8 cellular contexts compared by ENCODE assay signal in the genomic region with DNA sequence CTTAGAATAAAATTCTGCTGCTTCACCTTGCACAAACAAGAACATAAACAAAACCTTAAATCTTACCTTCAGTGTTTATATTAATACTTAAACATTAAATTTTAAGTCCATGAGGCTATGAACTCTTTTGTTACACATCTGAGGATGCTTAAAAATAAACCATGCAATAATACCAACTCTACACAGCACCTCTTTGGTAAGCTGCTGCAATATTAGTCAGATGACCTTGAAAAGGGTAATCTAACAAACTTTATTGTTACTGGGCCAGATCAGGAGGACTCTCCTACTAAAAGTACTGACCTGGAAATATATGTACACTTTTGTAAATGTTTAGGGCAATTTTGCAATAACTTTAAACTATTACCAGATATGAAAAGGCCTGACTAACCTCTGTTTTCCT. TPM values are rescaled to one million over a fixed set of nuclear protein-coding genes. Genes with fewer than 3 reads are reported as not detected.
A peak's percentile ranks its signal among the peaks of the same experiment; 100 is the strongest.
DNase-seq lines count a peak whose midpoint lies in the region; ATAC-seq, FAIRE-seq and TF ChIP-seq lines count a peak whose summit lies in the region.

No MANE protein-coding gene starts in this region.

- H3K9me3 Mint-ChIP-seq in Calu3 (ENCODE audit: low read depth, unreplicated experiment), result no peaks in the 10 kb centered on the region

- H3K4me1 ChIP-seq in pancreas, result peaks cover 6 to 9% (median 6%) of the 10 kb centered on the region in 3 donors

- no peaks in the 10 kb centered on the region for H3K27me3 ChIP-seq in pancreas

- no TSS peak for BruUV-seq in Calu3 (replicated peaks; lab: Mats Ljungman, UMichigan)

- H3K4me3 Mint-ChIP-seq in Calu3 (ENCODE audit: low read depth, unreplicated experiment), result peak overlapping the region; percentile 100

- peak overlapping the region; percentile 99 for H3K27ac Mint-ChIP-seq in Calu3 (ENCODE audit: unreplicated experiment)

- peaks cover 9% of the 10 kb centered on the region for H3K36me3 Mint-ChIP-seq in Calu3 (ENCODE audit: insufficient read depth, unreplicated experiment)

- TF ChIP-seq CTCF in Calu3 (IDR thresholded peaks at IDR 0.05; ENCODE audit: unreplicated experiment) (no peak), epithelial cell of proximal tubule (conservative IDR thresholded peaks at IDR 0.05; ENCODE audit: low read depth, low read length) (no peak), pancreas (IDR thresholded peaks at IDR 0.05) (no peak), GM20000 (IDR thresholded peaks at IDR 0.05; ENCODE audit: extremely low read depth, missing control alignments) (no peak)

- FAIRE-seq in pancreas (lab: Jason Lieb, UNC) (no peak), urothelium cell line (lab: Jason Lieb, UNC) (no peak)

- H3K27me3 Mint-ChIP-seq in Calu3 (ENCODE audit: unreplicated experiment), result no peaks in the 10 kb centered on the region

- no peaks in the 10 kb centered on the region for H3K4me1 Mint-ChIP-seq in Calu3 (ENCODE audit: low read depth, unreplicated experiment)

- CTCF ChIA-PET in Calu3 (lab: Charles Lee), result no interaction called here

- intact Hi-C loops in Calu3 (cut with micrococcal nuclease; ENCODE audit: unreplicated experiment), result no loop called here
- intact Hi-C loops in pancreas (cut with DNase I), result no loop called here

- H3K9me3 ChIP-seq in pancreas, result no peaks in the 10 kb centered on the region

- no peak overlapping the region for H3K27ac ChIP-seq in pancreas

- DNase-seq in Calu3, result no peak
- peak; percentile 25 for DNase-seq in RKO (ENCODE audit: low spot score)
- no peak for DNase-seq in epithelial cell of proximal tubule (ENCODE audit: low read depth)
- no peak for DNase-seq in pancreas
- DNase-seq in left lobe of liver (ENCODE audit: low spot score), result no peak
- DNase-seq in GM20000 (ENCODE audit: low spot score), result no peak
- DNase-seq in urothelium cell line (ENCODE audit: low spot score), result no peak
- DNase-seq in GM19240 (ENCODE audit: insufficient read length, low spot score), result no peak

- peak in 1 of 4 donors; percentile 19 for ATAC-seq in pancreas
- ATAC-seq in left lobe of liver, result no peak

- H3K36me3 ChIP-seq in pancreas, result peaks cover 0 to 6% (median 0%) of the 10 kb centered on the region in 3 donors

- H3K4me3 ChIP-seq in epithelial cell of proximal tubule (ENCODE audit: low read depth, low read length), result peak overlapping the region; percentile 99
- H3K4me3 ChIP-seq in pancreas, result peak overlapping the region; percentile 62 to 97 (median 78)

RNA-seq across cellular contexts. Expression of gene SIKE1, which starts 0.8 kb away (rescaled TPM):
- total RNA-seq in Calu3 (2022) (26.7 and 37.1 TPM in 2 replicates), epithelial cell of proximal tubule (34.8 and 56.6 TPM in 2 replicates), pancreas (10 to 100 TPM; 11.7 to 23.5 (median 18.8) TPM), left lobe of liver (24.3 TPM)
- polyA plus RNA-seq in pancreas, result 1 to 10 TPM; 8.6 to 10.0 TPM

RNA-seq across cellular contexts. Expression of gene CSDE1, which starts 21.9 kb away (rescaled TPM):
- total RNA-seq in Calu3 (2022) (333 and 362 TPM in 2 replicates), epithelial cell of proximal tubule (294 and 312 TPM in 2 replicates), pancreas (100 to 1,000 TPM; 268 to 346 (median 320) TPM), left lobe of liver (218 TPM)
- 100 to 1,000 TPM in 1 of 2 donors, 10 to 100 TPM in 1; 61.4 to 114 TPM for polyA plus RNA-seq in pancreas
